ENCODE assay signal across 8 cellular contexts in the genomic region with DNA sequence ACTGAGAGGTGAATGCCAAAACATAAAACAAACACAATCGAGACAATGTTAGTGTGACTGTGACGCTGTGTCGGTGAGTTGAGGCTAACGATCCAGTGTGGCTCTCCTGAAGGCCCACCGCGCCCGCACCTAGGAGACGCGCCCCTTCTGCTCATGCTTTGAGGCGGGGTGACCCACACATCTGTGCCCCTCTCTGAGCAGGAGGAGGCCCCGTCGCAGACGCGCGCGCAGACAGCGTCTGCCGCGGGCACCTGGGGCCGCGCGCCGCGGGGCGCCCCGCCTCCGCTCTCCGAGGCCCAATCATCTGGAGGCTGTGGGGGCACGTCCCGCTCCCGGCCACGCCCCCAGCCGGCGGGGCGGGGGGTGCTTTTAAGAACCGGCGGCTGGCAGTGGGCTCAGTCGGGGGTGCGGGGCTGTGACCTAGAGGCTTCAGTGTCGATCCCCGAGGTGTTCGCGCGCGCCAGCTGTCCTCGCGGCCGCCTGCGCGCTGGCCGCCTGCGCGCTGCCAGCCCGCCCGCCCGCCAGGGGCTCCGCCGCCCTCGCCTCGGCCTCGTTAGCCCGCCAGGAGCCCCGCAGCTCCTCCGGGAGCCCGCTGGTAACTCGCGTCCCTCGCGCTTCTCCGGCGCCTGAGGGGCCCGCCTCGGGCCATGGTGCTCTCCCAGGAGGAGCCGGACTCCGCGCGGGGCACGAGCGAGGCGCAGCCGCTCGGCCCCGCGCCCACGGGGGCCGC. TPM values are rescaled to one million over a fixed set of nuclear protein-coding genes. Genes with fewer than 3 reads are reported as not detected.
DNase-seq lines count a peak whose midpoint lies in the region; ATAC-seq lines count a peak whose summit lies in the region.

Gene SLC16A10 (plus strand): TSS at position 398 of the 730 bp plus-strand sequence. CDS start 250 bp downstream, at position 648.

- peak; percentile 47 for DNase-seq in AG08396 (ENCODE audit: low spot score)
- DNase-seq in NCI-H2227 treated with DMSO at 0.1 percent for 48 hours (lab: John Stamatoyannopoulos, UW) = peak; percentile 37
- DNase-seq in activated CD4-positive, alpha-beta T cell treated with anti-CD3 and anti-CD28 coated beads, Interleukin-2, amount 10 ng/mL, durations not matched to agents 24 days and 14 days = peak; percentile 93
- peak; percentile 12 for DNase-seq in medulla oblongata (ENCODE audit: extremely low spot score)
- DNase-seq in stimulated activated CD8-positive, alpha-beta memory T cell treated with anti-CD3 and anti-CD28 coated beads, Interleukin-12 subunit alpha, Interleukin-12 subunit beta, amount 100 ng/mL, for 24 hours (ENCODE audit: extremely low read depth) = peak; percentile 54

- H3K27ac Mint-ChIP-seq in activated CD4-positive, alpha-beta T cell treated with anti-CD3 and anti-CD28 coated beads, Interleukin-2, amount 10 ng/mL, durations not matched to agents 24 days and 14 days = peak within 1 kb of the TSS; percentile 81
- H3K27ac Mint-ChIP-seq in dendritic cell treated with granulocyte-macrophage colony-stimulating factor and Interleukin-4, amounts not matched to agents 40 ng/mL and 50 ng/mL, for 4 days = no peak within 1 kb of the TSS

- H3K27me3 Mint-ChIP-seq in activated CD4-positive, alpha-beta T cell treated with anti-CD3 and anti-CD28 coated beads, Interleukin-2, amount 10 ng/mL, durations not matched to agents 24 days and 14 days = peaks cover 21% of the 10 kb centered on the region
- H3K27me3 Mint-ChIP-seq in dendritic cell treated with granulocyte-macrophage colony-stimulating factor and Interleukin-4, amounts not matched to agents 40 ng/mL and 50 ng/mL, for 4 days = peaks cover 48% of the 10 kb centered on the region

- H3K4me1 Mint-ChIP-seq in activated CD4-positive, alpha-beta T cell treated with anti-CD3 and anti-CD28 coated beads, Interleukin-2, amount 10 ng/mL, durations not matched to agents 24 days and 14 days = peaks cover 20% of the 10 kb centered on the region
- H3K4me1 Mint-ChIP-seq in dendritic cell treated with granulocyte-macrophage colony-stimulating factor and Interleukin-4, amounts not matched to agents 40 ng/mL and 50 ng/mL, for 4 days (ENCODE audit: low read depth) = peaks cover 18% of the 10 kb centered on the region

- ATAC-seq in GM18873 (IDR thresholded peaks at IDR 0.05; ENCODE audit: low FRiP score, unreplicated experiment) (peak; percentile 80), HG03108 (IDR thresholded peaks at IDR 0.05; ENCODE audit: unreplicated experiment) (peak; percentile 88)

- no peaks in the 10 kb centered on the region for H3K9me3 Mint-ChIP-seq in activated CD4-positive, alpha-beta T cell treated with anti-CD3 and anti-CD28 coated beads, Interleukin-2, amount 10 ng/mL, durations not matched to agents 24 days and 14 days
- no peaks in the 10 kb centered on the region for H3K9me3 Mint-ChIP-seq in dendritic cell treated with granulocyte-macrophage colony-stimulating factor and Interleukin-4, amounts not matched to agents 40 ng/mL and 50 ng/mL, for 4 days

- no peaks in the 10 kb centered on the region for H3K36me3 Mint-ChIP-seq in activated CD4-positive, alpha-beta T cell treated with anti-CD3 and anti-CD28 coated beads, Interleukin-2, amount 10 ng/mL, durations not matched to agents 24 days and 14 days (ENCODE audit: low read depth)
- no peaks in the 10 kb centered on the region for H3K36me3 Mint-ChIP-seq in dendritic cell treated with granulocyte-macrophage colony-stimulating factor and Interleukin-4, amounts not matched to agents 40 ng/mL and 50 ng/mL, for 4 days (ENCODE audit: low read depth)

- intact Hi-C loops in activated CD4-positive, alpha-beta T cell treated with anti-CD3 and anti-CD28 coated beads, Interleukin-2, amount 10 ng/mL, durations not matched to agents 24 days and 14 days (cut with micrococcal nuclease) = loop anchor here (5.0 kb wide), 1 partner anchor 395 kb away; the partner anchor contains the start of gene REV3L
- intact Hi-C loops in dendritic cell treated with granulocyte-macrophage colony-stimulating factor and Interleukin-4, amounts not matched to agents 40 ng/mL and 50 ng/mL, for 4 days (cut with micrococcal nuclease) = no loop called here

- H3K4me3 Mint-ChIP-seq in activated CD4-positive, alpha-beta T cell treated with anti-CD3 and anti-CD28 coated beads, Interleukin-2, amount 10 ng/mL, durations not matched to agents 24 days and 14 days = peak within 1 kb of the TSS; percentile 90
- H3K4me3 Mint-ChIP-seq in dendritic cell treated with granulocyte-macrophage colony-stimulating factor and Interleukin-4, amounts not matched to agents 40 ng/mL and 50 ng/mL, for 4 days = peak within 1 kb of the TSS; percentile 76

RNA-seq across cellular contexts. Expression of gene SLC16A10, which starts in this region (rescaled TPM):
- 4.2 and 5.1 TPM in 2 replicates for total RNA-seq in activated CD4-positive, alpha-beta T cell treated with anti-CD3 and anti-CD28 coated beads, Interleukin-2, amount 10 ng/mL, durations not matched to agents 24 days and 14 days

Comparison
In these comparisons a context has a peak if more than half of its experiments do, and no peak if none do; other contexts are left out.
1. Peak in every context shown above with its lines: DNase-seq and ATAC-seq.
2. DNase-seq: peak in every context shown above with its lines; median percentile 93 in activated CD4-positive, alpha-beta T cell treated with anti-CD3 and anti-CD28 coated beads, Interleukin-2, amount 10 ng/mL, durations not matched to agents 24 days and 14 days; 54 in stimulated activated CD8-positive, alpha-beta memory T cell treated with anti-CD3 and anti-CD28 coated beads, Interleukin-12 subunit alpha, Interleukin-12 subunit beta, amount 100 ng/mL, for 24 hours; 47 in AG08396; 37 in NCI-H2227 treated with DMSO at 0.1 percent for 48 hours; 12 in medulla oblongata.